ENCODE assay signal across 13 cellular contexts in genomic region chr17:37317867-37318266, GRCh38.
DNase-seq lines count a peak whose midpoint lies in the region; ATAC-seq, FAIRE-seq and TF ChIP-seq lines count a peak whose summit lies in the region.
"Had no signal": no experiment of that assay in that cellular context is flagged by ENCODE, and none has a peak within 500 bp of the region (broad histone marks: within the 10 kb centered on the region; RNA-seq: fewer than 3 reads in every experiment).

No MANE protein-coding gene starts in this region.

- ATAC-seq in GM19467 (IDR thresholded peaks at IDR 0.05; ENCODE audit: unreplicated experiment) (no peak), GM21825 (IDR thresholded peaks at IDR 0.05; ENCODE audit: unreplicated experiment) (no peak)

- no peak for TF ChIP-seq POLR2A in H54 (IDR thresholded peaks at IDR 0.05; ENCODE audit: low read depth, low read length)

- FAIRE-seq in H54 (lab: Jason Lieb, UNC), result no peak

- DNase-seq in SIG-M5 treated with dmso at 0.1 percent for 504 hours (lab: John Stamatoyannopoulos, UW; ENCODE audit: unreplicated experiment), result peak; percentile 19
- DNase-seq in SIG-M5 (lab: John Stamatoyannopoulos, UW), result no peak
- peak; percentile 49 for DNase-seq in MV-4-11 (lab: John Stamatoyannopoulos, UW)
- DNase-seq in foreskin melanocyte, result peak; percentile 19
- no peak for DNase-seq in H54 (ENCODE audit: insufficient read length, low spot score)
- DNase-seq: ACHN; Calu3; CD4-positive, alpha-beta T cell; DMS 273 treated with DMSO at 0.1 percent for 48 hours; GOT3; HFFc6 had no signal

Comparison
In these comparisons a context has a peak if more than half of its experiments do, and no peak if none do; other contexts are left out.
1. DNase-seq: peak in SIG-M5 treated with dmso at 0.1 percent for 504 hours (single experiment), MV-4-11 (single experiment) and foreskin melanocyte (single experiment); none in SIG-M5 (single experiment) and H54 (single experiment).